ENCODE assay signal across 22 cellular contexts in the genomic region with DNA sequence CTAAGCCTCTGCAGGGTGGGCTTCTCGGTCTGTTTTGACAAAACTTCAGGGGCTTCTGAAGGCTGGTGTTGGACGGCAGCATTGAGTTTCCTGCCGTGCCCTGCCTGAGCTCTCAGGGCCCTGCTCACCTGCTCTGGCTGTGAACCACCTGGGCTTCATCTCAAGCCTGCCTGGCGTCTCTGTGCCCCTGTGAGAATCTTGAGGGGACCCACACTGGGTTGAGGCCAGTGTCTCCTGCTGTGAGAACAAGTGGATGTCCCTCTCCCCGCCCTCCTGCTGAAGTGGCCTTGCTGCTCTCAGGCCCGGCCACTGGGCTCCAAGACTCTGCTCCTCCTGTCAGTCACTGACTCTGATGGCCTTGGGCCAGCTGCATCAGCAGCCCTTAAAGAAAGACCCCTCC. TPM values are rescaled to one million over a fixed set of nuclear protein-coding genes. Genes with fewer than 3 reads are reported as not detected.
DNase-seq lines count a peak whose midpoint lies in the region; ATAC-seq and TF ChIP-seq lines count a peak whose summit lies in the region.
"Had no signal": no experiment of that assay in that cellular context is flagged by ENCODE, and none has a peak within 500 bp of the region (broad histone marks: within the 10 kb centered on the region; RNA-seq: fewer than 3 reads in every experiment).

No MANE protein-coding gene starts in this region.

- DNase-seq in Right ventricle myocardium superior (peak; percentile 37), left cardiac atrium (no peak), chondrocyte (ENCODE audit: low spot score) (no peak), nephron progenitor cell (no peak), NCI-H2196 (lab: John Stamatoyannopoulos, UW; ENCODE audit: unreplicated experiment) (no peak)
- no peak for DNase-seq in CD8-positive, alpha-beta memory T cell
- DNase-seq in activated CD4-positive, alpha-beta T cell treated with anti-CD3 and anti-CD28 coated beads, Interleukin-2, amount 50 U/mL, for 1 hour, result no peak
- DNase-seq: AML-193, EL, GF-D8, IMR-90, Karpas-422, MV-4-11, NCI-H1694, NCI-H2081 treated with DMSO at 0.1 percent for 48 hours, NCI-H2171 treated with DMSO at 0.1 percent for 48 hours, NCI-H446, NCI-H526, OCI-M1, SHP77 treated with DMSO at 0.1 percent for 48 hours had no signal

- H3K9me3 ChIP-seq in CD8-positive, alpha-beta memory T cell (ENCODE audit: low read length), result no peaks in the 10 kb centered on the region

- no peak overlapping the region for H3K27ac ChIP-seq in CD8-positive, alpha-beta memory T cell (ENCODE audit: low read depth, low read length)
- H3K27ac ChIP-seq: C4-2B had no signal

- POLR2A ChIA-PET in CD8-positive, alpha-beta memory T cell (lab: Charles Lee), result no interaction called here

- H3K27me3 ChIP-seq in CD8-positive, alpha-beta memory T cell (ENCODE audit: insufficient read depth, low read length, poor library complexity, severe bottlenecking), result no peaks in the 10 kb centered on the region

- peaks cover 51% of the 10 kb centered on the region for H3K36me3 ChIP-seq in CD8-positive, alpha-beta memory T cell (ENCODE audit: insufficient read depth, low read length)

- peaks cover 0 to 1% of the 10 kb centered on the region in 2 donors for H3K27me3 Mint-ChIP-seq in CD8-positive, alpha-beta memory T cell
- H3K27me3 Mint-ChIP-seq in chondrocyte (ENCODE audit: low read depth), result no peaks in the 10 kb centered on the region
- no peaks in the 10 kb centered on the region for H3K27me3 Mint-ChIP-seq in nephron progenitor cell (ENCODE audit: low read depth, poor library complexity)

- H3K36me3 Mint-ChIP-seq in CD8-positive, alpha-beta memory T cell, result peaks cover 0 to 83% (median 11%) of the 10 kb centered on the region in 3 donors
- H3K36me3 Mint-ChIP-seq in chondrocyte (ENCODE audit: low read depth), result peaks cover 12% of the 10 kb centered on the region
- H3K36me3 Mint-ChIP-seq in nephron progenitor cell (ENCODE audit: low read depth), result peaks cover 52% of the 10 kb centered on the region

- intact Hi-C loops in Right ventricle myocardium superior (cut with DNase I) (no loop called here), left cardiac atrium (cut with DNase I) (no loop called here)

- H3K4me3 Mint-ChIP-seq in CD8-positive, alpha-beta memory T cell, result no peak overlapping the region
- H3K4me3 Mint-ChIP-seq in chondrocyte (ENCODE audit: unreplicated experiment) (no peak overlapping the region), nephron progenitor cell (no peak overlapping the region)

- H3K4me1 ChIP-seq in CD8-positive, alpha-beta memory T cell (ENCODE audit: insufficient read depth, low read length), result no peaks in the 10 kb centered on the region

- CTCF ChIA-PET in CD8-positive, alpha-beta memory T cell (lab: Charles Lee), result no interaction called here

- H3K4me1 Mint-ChIP-seq in CD8-positive, alpha-beta memory T cell, result no peaks in the 10 kb centered on the region
- H3K4me1 Mint-ChIP-seq in chondrocyte (ENCODE audit: low read depth) (peaks cover 42% of the 10 kb centered on the region), nephron progenitor cell (peaks cover 63% of the 10 kb centered on the region)

- no peak for TF ChIP-seq CTCF in chondrocyte (IDR thresholded peaks at IDR 0.05)
- TF ChIP-seq CTCF in nephron progenitor cell (IDR thresholded peaks at IDR 0.05), result no peak

- ATAC-seq in Right ventricle myocardium superior (ENCODE audit: poor library complexity), result no peak
- no peak for ATAC-seq in left cardiac atrium
- ATAC-seq in GM18909 (IDR thresholded peaks at IDR 0.05; ENCODE audit: poor library complexity, unreplicated experiment), result no peak

- peak overlapping the region in 5 of 8 donors; percentile 2 to 82 (median 49) for H3K27ac Mint-ChIP-seq in CD8-positive, alpha-beta memory T cell
- peak overlapping the region; percentile 98 for H3K27ac Mint-ChIP-seq in chondrocyte (ENCODE audit: unreplicated experiment)
- peak overlapping the region; percentile 43 for H3K27ac Mint-ChIP-seq in nephron progenitor cell

- no peaks in the 10 kb centered on the region for H3K9me3 Mint-ChIP-seq in CD8-positive, alpha-beta memory T cell
- H3K9me3 Mint-ChIP-seq in chondrocyte (ENCODE audit: low read depth), result no peaks in the 10 kb centered on the region
- no peaks in the 10 kb centered on the region for H3K9me3 Mint-ChIP-seq in nephron progenitor cell

- no peak overlapping the region for H3K4me3 ChIP-seq in CD8-positive, alpha-beta memory T cell (ENCODE audit: low read length)

RNA-seq across cellular contexts. Expression of gene PPIL2, which starts 30.3 kb away (rescaled TPM):
- total RNA-seq in Right ventricle myocardium superior, result 22.5 TPM
- total RNA-seq in left cardiac atrium, result 10 to 100 TPM; 21.0 to 23.2 TPM
- 10 to 100 TPM; 42.4 to 47.3 TPM for total RNA-seq in CD8-positive, alpha-beta memory T cell
- 38.7 TPM for polyA plus RNA-seq in CD8-positive, alpha-beta memory T cell
- 36.0 to 46.6 TPM (median 36.8 TPM) in 3 replicates for total RNA-seq in chondrocyte

RNA-seq across cellular contexts. Expression of gene YPEL1, which starts 39.5 kb away (rescaled TPM):
- total RNA-seq in Right ventricle myocardium superior (3.1 TPM), left cardiac atrium (1 to 10 TPM; 4.6 to 5.3 TPM), chondrocyte (2.6 to 6.0 TPM (median 5.4 TPM) in 3 replicates)
- total RNA-seq in CD8-positive, alpha-beta memory T cell, result 1 to 10 TPM; 2.4 to 2.6 TPM
- 27.0 TPM for polyA plus RNA-seq in CD8-positive, alpha-beta memory T cell

RNA-seq across cellular contexts. Expression of gene SDF2L1, which starts 54.0 kb away (rescaled TPM):
- total RNA-seq in Right ventricle myocardium superior (20.4 TPM), left cardiac atrium (10 to 100 TPM; 38.7 to 44.3 TPM), chondrocyte (21.2 to 28.4 TPM (median 26.0 TPM) in 3 replicates)
- total RNA-seq in CD8-positive, alpha-beta memory T cell, result 10 to 100 TPM; 71.5 to 74.7 TPM
- 99.6 TPM for polyA plus RNA-seq in CD8-positive, alpha-beta memory T cell

Comparison
In these comparisons a context has a peak if more than half of its experiments do, and no peak if none do; other contexts are left out.
1. H3K27ac Mint-ChIP-seq: peak in every context shown above with its lines; median percentile 98 in chondrocyte; 49 in CD8-positive, alpha-beta memory T cell; 43 in nephron progenitor cell.